In genomic region chr1:87786861-87787548, GRCh38 we compare ENCODE assay signal across 2 cellular contexts.
TF ChIP-seq lines count a peak whose summit lies in the region.

No MANE protein-coding gene starts in this region.

TF ChIP-seq in HepG2, 621 proteins besides CTCF, POLR2A, EP300 and RAD21 (continued from another document and continues in another):
- TF ChIP-seq HNF1A (IDR thresholded peaks at IDR 0.05; ENCODE audit: low read depth) (no peak), HNF1A (CRISPR knock-in tag; IDR thresholded peaks at IDR 0.05; ENCODE audit: borderline replicate concordance) (peak; percentile 69; the same call in 1 of the 2 replicates), PHF5A (CRISPR knock-in tag; IDR thresholded peaks at IDR 0.05; ENCODE audit: low read depth, unreplicated experiment) (no peak), ZNF292 (CRISPR knock-in tag; IDR thresholded peaks at IDR 0.05; ENCODE audit: borderline replicate concordance, low read depth) (peak; percentile 79; the same call in 1 of the 2 replicates), EHMT2 (IDR thresholded peaks at IDR 0.05; ENCODE audit: borderline replicate concordance, low read depth, low read length) (0 out of 2 replicates have a peak, but pooled peaks have one; percentile 38), TBX2 (CRISPR knock-in tag; IDR thresholded peaks at IDR 0.05; ENCODE audit: borderline replicate concordance) (peak; percentile 58; the same call in 1 of the 2 replicates), SOX13 (IDR thresholded peaks at IDR 0.05) (no peak), SOX13 (CRISPR knock-in tag; conservative IDR thresholded peaks at IDR 0.05 in 1 of 2, IDR thresholded peaks at IDR 0.05 in 1 of 2) (peak in 1 of 2 experiments; percentile 55; a peak in 2 of 4 replicates), SALL1 (CRISPR knock-in tag; IDR thresholded peaks at IDR 0.05) (peak; percentile 48), HDAC2 (CRISPR knock-in tag; IDR thresholded peaks at IDR 0.05) (peak; percentile 54; the same call in 1 of the 2 replicates), STAT6 (CRISPR knock-in tag; IDR thresholded peaks at IDR 0.05; ENCODE audit: borderline replicate concordance) (no peak), ZNF703 (CRISPR knock-in tag; IDR thresholded peaks at IDR 0.05; ENCODE audit: borderline replicate concordance) (no peak), LCORL (IDR thresholded peaks at IDR 0.05) (no peak), LCORL (CRISPR knock-in tag; IDR thresholded peaks at IDR 0.05) (no peak), CEBPZ (IDR thresholded peaks at IDR 0.05; ENCODE audit: low read length) (no peak), THYN1 (CRISPR knock-in tag; IDR thresholded peaks at IDR 0.05; ENCODE audit: borderline replicate concordance, low read depth) (no peak), SCMH1 (CRISPR knock-in tag; IDR thresholded peaks at IDR 0.05; ENCODE audit: borderline replicate concordance) (no peak), KAT8 (CRISPR knock-in tag; IDR thresholded peaks at IDR 0.05) (0 out of 2 replicates have a peak, but pooled peaks have one; percentile 26), KAT7 (CRISPR knock-in tag; IDR thresholded peaks at IDR 0.05; ENCODE audit: borderline replicate concordance) (no peak), HNF4A (CRISPR knock-in tag; IDR thresholded peaks at IDR 0.05) (peak; percentile 51), HNRNPH1 (optimal IDR thresholded peaks at IDR 0.05; ENCODE audit: low read depth, low read length) (no peak)

TF ChIP-seq in K562, 482 proteins besides CTCF, POLR2A, EP300 and RAD21 (continued from another document):
- TF ChIP-seq E2F8 (IDR thresholded peaks at IDR 0.05; ENCODE audit: low read depth, partially characterized antibody) (no peak), TSC22D4 (tag; IDR thresholded peaks at IDR 0.05) (no peak), HBP1 (CRISPR knock-in tag; IDR thresholded peaks at IDR 0.05) (no peak), POLR2AphosphoS2 (IDR thresholded peaks at IDR 0.05; ENCODE audit: low read length) (no peak), SMAD2 (IDR thresholded peaks at IDR 0.05; ENCODE audit: low read depth, low read length) (no peak), GTF2F1 (IDR thresholded peaks at IDR 0.05; ENCODE audit: low read depth, low read length) (no peak), MGA (IDR thresholded peaks at IDR 0.05) (no peak), MXD1 (CRISPR knock-in tag; IDR thresholded peaks at IDR 0.05; ENCODE audit: borderline replicate concordance, poor library complexity, severe bottlenecking) (no peak), AFF4 (CRISPR knock-in tag; IDR thresholded peaks at IDR 0.05) (no peak), NFIC (IDR thresholded peaks at IDR 0.05) (peak; percentile 37; the same call in 1 of the 2 replicates), HNRNPLL (IDR thresholded peaks at IDR 0.05; ENCODE audit: low read depth, low read length, poor library complexity, severe bottlenecking) (no peak), FUS (optimal IDR thresholded peaks at IDR 0.05; ENCODE audit: low read depth, low read length) (no peak), BRD4 (IDR thresholded peaks at IDR 0.05) (no peak), CLOCK (CRISPR knock-in tag; IDR thresholded peaks at IDR 0.05; ENCODE audit: borderline replicate concordance) (no peak), RBM39 (optimal IDR thresholded peaks at IDR 0.05; ENCODE audit: low read depth, low read length) (no peak)
